8 cellular contexts compared by ENCODE assay signal in genomic region chr11:9574806-9575530, GRCh38. TPM values are rescaled to one million over a fixed set of nuclear protein-coding genes. Genes with fewer than 3 reads are reported as not detected.
DNase-seq lines count a peak whose midpoint lies in the region; FAIRE-seq and TF ChIP-seq lines count a peak whose summit lies in the region.

No MANE protein-coding gene starts in this region.

- TF ChIP-seq POLR2A in GM12891 (IDR thresholded peaks at IDR 0.05; ENCODE audit: low read depth, low read length): no peak

- H2AFZ ChIP-seq in neuron (ENCODE audit: low read depth, low read length): peak overlapping the region; percentile 77

- H3K27me3 ChIP-seq in neuron (ENCODE audit: insufficient read depth, low read length): no peaks in the 10 kb centered on the region

- peak; percentile 38 for FAIRE-seq in GM12891 (lab: Jason Lieb, UNC)

- H3K36me3 ChIP-seq in neuron (ENCODE audit: insufficient read depth, low read length): peaks cover 40% of the 10 kb centered on the region

- peaks cover 30% of the 10 kb centered on the region for H3K4me1 ChIP-seq in neuron (ENCODE audit: insufficient read depth, low read length)

- TF ChIP-seq CTCF in AG09319 (IDR thresholded peaks at IDR 0.05; ENCODE audit: low read depth, low read length): no peak

- DNase-seq in AG09319 (ENCODE audit: extremely low read depth, low read depth): peak; percentile 74
- DNase-seq in GM12891 (ENCODE audit: insufficient read length, low spot score): no peak
- peak; percentile 50 to 78 for DNase-seq in NCI-H446 (lab: John Stamatoyannopoulos, UW)
- peak; percentile 2 for DNase-seq in activated T-helper 1 cell treated with Interleukin-2 at 50 U/mL for 16 hours (ENCODE audit: low read depth)
- DNase-seq in foreskin melanocyte: peak; percentile 65
- no peak for DNase-seq in activated gamma-delta T cell (lab: John Stamatoyannopoulos, UW)
- DNase-seq in midbrain (lab: John Stamatoyannopoulos, UW): no peak

- H3K4me3 ChIP-seq in neuron (ENCODE audit: low read length): peak overlapping the region; percentile 87

- H3K9me3 ChIP-seq in neuron (ENCODE audit: low read length): no peaks in the 10 kb centered on the region

TF ChIP-seq in GM12891, 5 proteins besides CTCF, POLR2A, EP300 and RAD21:
- TF ChIP-seq SPI1 (IDR thresholded peaks at IDR 0.05; ENCODE audit: low read depth, low read length) (no peak), PAX5 (IDR thresholded peaks at IDR 0.05; ENCODE audit: insufficient read depth, low read length, severe bottlenecking) (no peak), POLR2AphosphoS5 (IDR thresholded peaks at IDR 0.05; ENCODE audit: low read depth, low read length) (no peak), POU2F2 (IDR thresholded peaks at IDR 0.05; ENCODE audit: low read depth, low read length) (no peak), TAF1 (IDR thresholded peaks at IDR 0.05; ENCODE audit: low read depth, low read length) (no peak)

RNA-seq across cellular contexts. Expression of gene WEE1, which starts 1.5 kb away (rescaled TPM):
- 14.3 TPM for polyA plus RNA-seq in GM12891 (2012; ENCODE audit: low read depth, missing spikeins)

Comparison
In these comparisons a context has a peak if more than half of its experiments do, and no peak if none do; other contexts are left out.
1. DNase-seq: peak in AG09319 (single experiment), NCI-H446 (2 of 2), activated T-helper 1 cell treated with Interleukin-2 at 50 U/mL for 16 hours (single experiment) and foreskin melanocyte (single experiment); none in GM12891 (single experiment), activated gamma-delta T cell (single experiment) and midbrain (single experiment).